17 cellular contexts compared by ENCODE assay signal in genomic region chr2:46277470-46278190, GRCh38. TPM values are rescaled to one million over a fixed set of nuclear protein-coding genes. Genes with fewer than 3 reads are reported as not detected.
DNase-seq lines count a peak whose midpoint lies in the region; ATAC-seq and TF ChIP-seq lines count a peak whose summit lies in the region.
"Had no signal": no experiment of that assay in that cellular context is flagged by ENCODE, and none has a peak within 500 bp of the region (broad histone marks: within the 10 kb centered on the region; RNA-seq: fewer than 3 reads in every experiment).

No MANE protein-coding gene starts in this region.

- ATAC-seq in foreskin keratinocyte (peak; percentile 81), lung (ENCODE audit: insufficient read depth, low FRiP score) (no peak)
- no peak for ATAC-seq in CD4-positive, alpha-beta T cell (ENCODE audit: poor library complexity)
- ATAC-seq: activated CD8-positive, alpha-beta memory T cell treated with anti-CD3 and anti-CD28 coated beads, Interleukin-2, amount 10 ng/mL, durations not matched to agents 7 days and 5 days; T-cell had no signal

- H3K36me3 Mint-ChIP-seq in CD4-positive, alpha-beta T cell (ENCODE audit: low read depth), result no peaks in the 10 kb centered on the region
- H3K36me3 Mint-ChIP-seq: activated CD8-positive, alpha-beta memory T cell treated with anti-CD3 and anti-CD28 coated beads, Interleukin-2, amount 10 ng/mL, durations not matched to agents 7 days and 5 days; T-cell had no signal

- H3K27me3 ChIP-seq in foreskin keratinocyte, result no peaks in the 10 kb centered on the region
- H3K27me3 ChIP-seq in lung (ENCODE audit: control insufficient read depth, insufficient read depth), result no peaks in the 10 kb centered on the region
- peaks cover 14% of the 10 kb centered on the region for H3K27me3 ChIP-seq in CD4-positive, alpha-beta T cell (ENCODE audit: control insufficient read depth, insufficient read depth, low read length)
- H3K27me3 ChIP-seq: sigmoid colon, suprapubic skin had no signal

- no peaks in the 10 kb centered on the region for H3K9me3 ChIP-seq in lung (ENCODE audit: control insufficient read depth in 2 of 2, insufficient read depth in 1 of 2, low read length in 1 of 2)
- H3K9me3 ChIP-seq in CD4-positive, alpha-beta T cell (ENCODE audit: control insufficient read depth, low read length), result no peaks in the 10 kb centered on the region
- H3K9me3 ChIP-seq: sigmoid colon, suprapubic skin had no signal

- peaks cover 15% of the 10 kb centered on the region for H3K27me3 Mint-ChIP-seq in CD4-positive, alpha-beta T cell

- peaks cover 16% of the 10 kb centered on the region for H3K4me1 Mint-ChIP-seq in CD4-positive, alpha-beta T cell (ENCODE audit: low read depth)
- H3K4me1 Mint-ChIP-seq: H9 had no signal

- no peak overlapping the region for H3K27ac ChIP-seq in foreskin keratinocyte
- peak overlapping the region; percentile 17 to 49 for H3K27ac ChIP-seq in lung (ENCODE audit: low read depth in 1 of 2, low read length in 1 of 2)
- no peak overlapping the region for H3K27ac ChIP-seq in CD4-positive, alpha-beta T cell (ENCODE audit: low read depth, low read length)
- H3K27ac ChIP-seq: sigmoid colon, suprapubic skin had no signal

- intact Hi-C loops in CD4-positive, alpha-beta T cell (cut with DNase I, micrococcal nuclease), result no loop called here

- no peaks in the 10 kb centered on the region for H3K36me3 ChIP-seq in lung (ENCODE audit: control insufficient read depth in 2 of 2, insufficient read depth in 2 of 2, low read length in 2 of 2)
- H3K36me3 ChIP-seq: sigmoid colon, suprapubic skin had no signal

- WGBS in lung, 2 donors, result 35 to 52% methylated on average over 7 of the region's 7 CpGs

- H3K4me3 ChIP-seq in lung, result no peak overlapping the region
- H3K4me3 ChIP-seq: sigmoid colon, suprapubic skin had no signal

- CTCF ChIA-PET in CD4-positive, alpha-beta T cell (lab: Charles Lee), result no interaction called here

- DNase-seq in DMS53 treated with DMSO at 0.1 percent for 48 hours (lab: John Stamatoyannopoulos, UW; ENCODE audit: unreplicated experiment) (peak; percentile 46), NCI-H226 (peak; percentile 34), foreskin keratinocyte (peak in 1 of 2 donors; percentile 52), lung (ENCODE audit: low spot score) (no peak), NCI-H1436 treated with DMSO at 0.1 percent for 48 hours (lab: John Stamatoyannopoulos, UW) (no peak), NCI-H82 (lab: John Stamatoyannopoulos, UW) (no peak)
- DNase-seq in stimulated activated naive CD4-positive, alpha-beta T cell treated with Interleukin-2 at 50 U/mL for 16 hours (lab: John Stamatoyannopoulos, UW), result no peak
- DNase-seq in CD4-positive, alpha-beta T cell, result no peak
- DNase-seq: activated B cell treated with CpG ODN at 0.5 μM for 24 hours; activated CD8-positive, alpha-beta memory T cell treated with anti-CD3 and anti-CD28 coated beads, Interleukin-2, amount 10 ng/mL, durations not matched to agents 7 days and 5 days; Calu3; H9; NCI-H2107; NCI-H69; sigmoid colon; T-cell had no signal

- TF ChIP-seq CTCF in foreskin keratinocyte (conservative IDR thresholded peaks at IDR 0.05), result no peak
- no peak for TF ChIP-seq CTCF in lung (IDR thresholded peaks at IDR 0.05; ENCODE audit: control extremely low read depth, extremely low read depth)
- TF ChIP-seq CTCF in CD4-positive, alpha-beta T cell (IDR thresholded peaks at IDR 0.05), result no peak

- peaks cover 5% of the 10 kb centered on the region for H3K4me1 ChIP-seq in foreskin keratinocyte
- H3K4me1 ChIP-seq in lung (ENCODE audit: control insufficient read depth in 2 of 2, insufficient read depth in 2 of 2, low read length in 2 of 2), result peaks cover 11 to 20% of the 10 kb centered on the region in 2 donors
- H3K4me1 ChIP-seq: sigmoid colon had no signal

- no peak overlapping the region for H3K27ac Mint-ChIP-seq in CD4-positive, alpha-beta T cell
- H3K27ac Mint-ChIP-seq: activated B cell treated with CpG ODN at 0.5 μM for 24 hours; activated CD8-positive, alpha-beta memory T cell treated with anti-CD3 and anti-CD28 coated beads, Interleukin-2, amount 10 ng/mL, durations not matched to agents 7 days and 5 days; H9 had no signal

- no peak overlapping the region for H3K4me3 Mint-ChIP-seq in CD4-positive, alpha-beta T cell
- H3K4me3 Mint-ChIP-seq: activated B cell treated with CpG ODN at 0.5 μM for 24 hours; activated CD8-positive, alpha-beta memory T cell treated with anti-CD3 and anti-CD28 coated beads, Interleukin-2, amount 10 ng/mL, durations not matched to agents 7 days and 5 days; H9; T-cell had no signal

- no peaks in the 10 kb centered on the region for H3K9me3 Mint-ChIP-seq in CD4-positive, alpha-beta T cell
- H3K9me3 Mint-ChIP-seq: activated B cell treated with CpG ODN at 0.5 μM for 24 hours, H9, T-cell had no signal

- POLR2A ChIA-PET in CD4-positive, alpha-beta T cell (lab: Charles Lee), result no interaction called here

RNA-seq across cellular contexts. Expression of gene EPAS1, which starts 19.6 kb away (rescaled TPM):
- 23.3 and 47.3 TPM in 2 replicates for total RNA-seq in foreskin keratinocyte
- polyA plus RNA-seq in foreskin keratinocyte, result 13.0 and 28.2 TPM in 2 replicates
- total RNA-seq in lung, result 1,000 to 10,000 TPM in 1 of 2 donors, 100 to 1,000 TPM in 1; 424 to 1,051 TPM
- 100 to 1,000 TPM; 233 to 337 TPM for polyA plus RNA-seq in lung
- 1 to 10 TPM; 4.2 to 5.4 TPM for total RNA-seq in CD4-positive, alpha-beta T cell

Comparison
In these comparisons a context has a peak if more than half of its experiments do, and no peak if none do; other contexts are left out.
1. DNase-seq: peak in DMS53 treated with DMSO at 0.1 percent for 48 hours (single experiment) and NCI-H226 (single experiment); none in lung (single experiment), NCI-H1436 treated with DMSO at 0.1 percent for 48 hours (single experiment), NCI-H82 (single experiment), stimulated activated naive CD4-positive, alpha-beta T cell treated with Interleukin-2 at 50 U/mL for 16 hours (single experiment) and CD4-positive, alpha-beta T cell (0 of 10).
2. H3K27ac ChIP-seq: peak in lung (2 of 2); none in foreskin keratinocyte (single experiment) and CD4-positive, alpha-beta T cell (single experiment).